Comparison of ENCODE assay signal across 11 cellular contexts in the genomic region with DNA sequence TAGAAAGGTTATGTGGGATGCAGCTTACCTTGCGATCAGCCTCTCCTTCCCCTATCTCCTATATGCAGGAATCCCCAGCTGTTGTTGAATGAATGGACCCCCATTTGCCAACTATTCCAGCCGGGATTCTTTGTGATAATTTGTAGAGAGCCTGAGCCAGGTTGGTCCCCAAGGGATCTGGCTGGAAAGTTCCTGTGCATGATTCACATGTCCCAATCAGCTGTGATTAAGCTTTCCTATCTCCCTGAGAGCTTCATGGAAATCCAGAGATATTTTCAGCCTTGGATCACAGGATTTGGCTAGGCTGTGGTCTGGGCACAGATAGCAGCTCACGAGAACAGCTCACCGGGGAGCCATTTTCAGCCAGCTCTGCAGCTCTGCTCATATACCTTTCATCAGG.
DNase-seq lines count a peak whose midpoint lies in the region; ATAC-seq and TF ChIP-seq lines count a peak whose summit lies in the region.
"Had no signal": no experiment of that assay in that cellular context is flagged by ENCODE, and none has a peak within 500 bp of the region (broad histone marks: within the 10 kb centered on the region; RNA-seq: fewer than 3 reads in every experiment).

No MANE protein-coding gene starts in this region.

- no peaks in the 10 kb centered on the region for H3K9me3 ChIP-seq in ascending aorta
- peaks cover 13% of the 10 kb centered on the region for H3K9me3 ChIP-seq in left ventricle myocardium inferior (replicated peaks)
- H3K9me3 ChIP-seq in sigmoid colon: no peaks in the 10 kb centered on the region
- H3K9me3 ChIP-seq in effector memory CD4-positive, alpha-beta T cell (ENCODE audit: control insufficient read depth, low read length): no peaks in the 10 kb centered on the region

- POLR2A ChIA-PET in GM10248 (lab: Yijun Ruan, JAX): no interaction called here

- H3K4me1 ChIP-seq in ascending aorta: peaks cover 3 to 19% of the 10 kb centered on the region in 2 donors
- peaks cover 47% of the 10 kb centered on the region for H3K4me1 ChIP-seq in left ventricle myocardium inferior
- peaks cover 0 to 63% (median 48%) of the 10 kb centered on the region in 4 donors for H3K4me1 ChIP-seq in sigmoid colon
- no peaks in the 10 kb centered on the region for H3K4me1 ChIP-seq in effector memory CD4-positive, alpha-beta T cell (ENCODE audit: control insufficient read depth, insufficient read depth, low read length, poor library complexity, severe bottlenecking)

- peak in 1 of 4 donors; percentile 5 for TF ChIP-seq EP300 in sigmoid colon (IDR thresholded peaks at IDR 0.05)

- CTCF ChIA-PET in GM10248 (lab: Yijun Ruan, JAX): interaction anchor here (1.4 kb wide), 1 partner anchor 297 kb away, joined by 3 read pairs; no protein-coding TSS in a partner anchor

- ATAC-seq in HG03571 (IDR thresholded peaks at IDR 0.05; ENCODE audit: unreplicated experiment): no peak
- ATAC-seq: activated CD4-positive, alpha-beta T cell treated with anti-CD3 and anti-CD28 coated beads for 36 hours had no signal

- 73 to 84% methylated on average over 4 of the region's 4 CpGs for WGBS in sigmoid colon, 2 donors

- DNase-seq in GM04504 (ENCODE audit: low read depth): peak; percentile 90
- DNase-seq in ascending aorta (ENCODE audit: low spot score in 2 of 2): peak in 1 of 2 donors; percentile 86
- peak; percentile 48 for DNase-seq in left ventricle myocardium inferior
- peak; percentile 88 for DNase-seq in sigmoid colon
- no peak for DNase-seq in activated naive CD4-positive, alpha-beta T cell (lab: John Stamatoyannopoulos, UW)
- no peak for DNase-seq in GM10248 (ENCODE audit: extremely low spot score)
- no peak for DNase-seq in effector memory CD4-positive, alpha-beta T cell
- DNase-seq: activated CD4-positive, alpha-beta T cell treated with anti-CD3 and anti-CD28 coated beads for 36 hours; central memory CD4-positive, alpha-beta T cell; NCI-H510A treated with DMSO at 0.1 percent for 48 hours had no signal

- H3K27ac ChIP-seq in ascending aorta (peak overlapping the region; percentile 42 to 71), left ventricle myocardium inferior (replicated peaks) (peak overlapping the region; percentile 66), sigmoid colon (peak overlapping the region; percentile 37 to 70 (median 61))
- H3K27ac ChIP-seq in effector memory CD4-positive, alpha-beta T cell (ENCODE audit: insufficient read depth, low read length, poor library complexity, severe bottlenecking): no peak overlapping the region

- intact Hi-C loops in ascending aorta (cut with DNase I): loop anchor here (10.0 kb wide), 2 partner anchors 306 to 854 kb away; no protein-coding TSS in a partner anchor
- intact Hi-C loops in left ventricle myocardium inferior (cut with micrococcal nuclease): no loop called here
- intact Hi-C loops in sigmoid colon (cut with DNase I): no loop called here

- H3K27me3 ChIP-seq in ascending aorta (no peaks in the 10 kb centered on the region), left ventricle myocardium inferior (ENCODE audit: low read depth) (no peaks in the 10 kb centered on the region), sigmoid colon (no peaks in the 10 kb centered on the region)
- H3K27me3 ChIP-seq in effector memory CD4-positive, alpha-beta T cell (replicated peaks; ENCODE audit: control insufficient read depth, insufficient read depth, low read length, poor library complexity, severe bottlenecking): no peaks in the 10 kb centered on the region

- H3K36me3 ChIP-seq in ascending aorta (no peaks in the 10 kb centered on the region), left ventricle myocardium inferior (peaks cover 8% of the 10 kb centered on the region), sigmoid colon (peaks cover 0 to 5% (median 0%) of the 10 kb centered on the region in 4 donors)
- no peaks in the 10 kb centered on the region for H3K36me3 ChIP-seq in effector memory CD4-positive, alpha-beta T cell (ENCODE audit: control insufficient read depth, insufficient read depth, low read length)

- TF ChIP-seq CTCF in ascending aorta (IDR thresholded peaks at IDR 0.05) (no peak), left ventricle myocardium inferior (IDR thresholded peaks at IDR 0.05; ENCODE audit: borderline replicate concordance) (no peak), sigmoid colon (IDR thresholded peaks at IDR 0.05) (no peak), GM10248 (IDR thresholded peaks at IDR 0.05; ENCODE audit: control extremely low read depth, extremely low read depth, low read depth, missing control alignments) (no peak)

- TF ChIP-seq POLR2A in sigmoid colon (IDR thresholded peaks at IDR 0.05): no peak

- no peak overlapping the region for H3K4me3 ChIP-seq in ascending aorta
- no peak overlapping the region for H3K4me3 ChIP-seq in left ventricle myocardium inferior
- H3K4me3 ChIP-seq in sigmoid colon: no peak overlapping the region
- H3K4me3 ChIP-seq in effector memory CD4-positive, alpha-beta T cell (ENCODE audit: insufficient read depth, low read depth, low read length, poor library complexity, severe bottlenecking): no peak overlapping the region

Comparison
In these comparisons a context has a peak if more than half of its experiments do, and no peak if none do; other contexts are left out.
1. DNase-seq: peak in GM04504 (single experiment), left ventricle myocardium inferior (single experiment) and sigmoid colon (single experiment); none in activated naive CD4-positive, alpha-beta T cell (0 of 4), GM10248 (single experiment) and effector memory CD4-positive, alpha-beta T cell (0 of 3).